8 cellular contexts compared by ENCODE assay signal in genomic region chr1:156284112-156284511, GRCh38. TPM values are rescaled to one million over a fixed set of nuclear protein-coding genes. Genes with fewer than 3 reads are reported as not detected.
DNase-seq lines count a peak whose midpoint lies in the region; ATAC-seq and TF ChIP-seq lines count a peak whose summit lies in the region.

Gene TMEM79, plus strand, starts transcription at chr1:156284325. Its CDS starts 902 bp downstream, at chr1:156285227.

- CTCF ChIA-PET in Panc1 (lab: Charles Lee): no interaction called here

- BruUV-seq in Panc1 (replicated peaks; lab: Mats Ljungman, UMichigan): no TSS peak

- H3K9me3 ChIP-seq in Panc1 (ENCODE audit: control insufficient read depth, insufficient read depth, low read depth, low read length): no peaks in the 10 kb centered on the region
- no peaks in the 10 kb centered on the region for H3K9me3 ChIP-seq in esophagus muscularis mucosa
- no peaks in the 10 kb centered on the region for H3K9me3 ChIP-seq in prostate gland

- intact Hi-C loops in Panc1 (cut with micrococcal nuclease; ENCODE audit: unreplicated experiment) (no loop called here), esophagus muscularis mucosa (cut with DNase I) (no loop called here), prostate gland (cut with DNase I) (no loop called here)

- TF ChIP-seq CTCF in Panc1 (IDR thresholded peaks at IDR 0.05): no peak
- no peak for TF ChIP-seq CTCF in esophagus muscularis mucosa (IDR thresholded peaks at IDR 0.05)
- no peak for TF ChIP-seq CTCF in prostate gland (IDR thresholded peaks at IDR 0.05)

- POLR2A ChIA-PET in Panc1 (lab: Charles Lee): no interaction called here

- ATAC-seq in Panc1 (no peak), GM19328 (IDR thresholded peaks at IDR 0.05; ENCODE audit: unreplicated experiment) (no peak), GM18498 (IDR thresholded peaks at IDR 0.05; ENCODE audit: unreplicated experiment) (no peak)

- H3K27me3 ChIP-seq in Panc1 (ENCODE audit: control insufficient read depth, insufficient read depth, low read length) (no peaks in the 10 kb centered on the region), esophagus muscularis mucosa (no peaks in the 10 kb centered on the region), prostate gland (replicated peaks; ENCODE audit: insufficient read depth) (no peaks in the 10 kb centered on the region)

- H3K36me3 ChIP-seq in Panc1 (ENCODE audit: control insufficient read depth, insufficient read depth, low read length) (peaks cover 11% of the 10 kb centered on the region), esophagus muscularis mucosa (peaks cover 2 to 31% (median 9%) of the 10 kb centered on the region in 4 donors), prostate gland (no peaks in the 10 kb centered on the region)

- H3K4me3 ChIP-seq in GM08714 (ENCODE audit: low read length) (peak within 1 kb of the TSS; percentile 86), Panc1 (ENCODE audit: low read depth in 2 of 2, low read length in 2 of 2) (peak within 1 kb of the TSS; percentile 75 to 92), esophagus muscularis mucosa (peak within 1 kb of the TSS; percentile 85 to 95 (median 93)), prostate gland (peak within 1 kb of the TSS; percentile 84 to 95)

- DNase-seq in Panc1 (ENCODE audit: low read depth, low spot score) (no peak), esophagus muscularis mucosa (ENCODE audit: extremely low spot score) (no peak), prostate gland (ENCODE audit: low spot score) (peak; percentile 67), occipital lobe (lab: John Stamatoyannopoulos, UW) (no peak), NCI-H1105 (lab: John Stamatoyannopoulos, UW) (no peak)

- 98% methylated on average over 7 of the region's 7 CpGs for WGBS in esophagus muscularis mucosa
- WGBS in prostate gland: 47% methylated on average over 7 of the region's 7 CpGs

- H3K4me1 ChIP-seq in Panc1 (ENCODE audit: control insufficient read depth, insufficient read depth, low read length): peaks cover 14% of the 10 kb centered on the region
- peaks cover 26 to 39% (median 34%) of the 10 kb centered on the region in 4 donors for H3K4me1 ChIP-seq in esophagus muscularis mucosa
- H3K4me1 ChIP-seq in prostate gland (replicated peaks): no peaks in the 10 kb centered on the region

- TF ChIP-seq EP300 in esophagus muscularis mucosa (IDR thresholded peaks at IDR 0.05): no peak

- H3K27ac ChIP-seq in Panc1 (ENCODE audit: low read length) (peak within 1 kb of the TSS; percentile 98), esophagus muscularis mucosa (replicated peaks in 1 of 4) (peak within 1 kb of the TSS; percentile 88 to 93 (median 90)), prostate gland (peak within 1 kb of the TSS; percentile 88 to 93)

- no peak for TF ChIP-seq POLR2A in esophagus muscularis mucosa (IDR thresholded peaks at IDR 0.05; ENCODE audit: low read depth)
- TF ChIP-seq POLR2A in prostate gland (IDR thresholded peaks at IDR 0.05): peak; percentile 66

- in situ Hi-C loops in Panc1 (cut with HindIII; ENCODE audit: low pct_unique_long_range_greater_than_20kb, low sequenced_read_pairs): no loop called here

RNA-seq across cellular contexts. Expression of gene TMEM79, which starts in this region (rescaled TPM):
- total RNA-seq in Panc1 (2021; ENCODE audit: unreplicated experiment): 5.5 TPM
- polyA plus RNA-seq in Panc1 (2012; ENCODE audit: insufficient read length): 6.9 TPM
- 1 to 10 TPM in 3 of 4 donors, under 1 TPM in 1; 0.99 to 3.2 (median 1.9) TPM for total RNA-seq in esophagus muscularis mucosa
- 10 to 100 TPM; 20.7 to 34.3 TPM for total RNA-seq in prostate gland
- total RNA-seq in occipital lobe: 0.78 TPM
